In genomic region chr3:197490098-197490497, GRCh38 we compare ENCODE assay signal across 12 cellular contexts.
DNase-seq lines count a peak whose midpoint lies in the region; ATAC-seq and TF ChIP-seq lines count a peak whose summit lies in the region.
"Had no signal": no experiment of that assay in that cellular context is flagged by ENCODE, and none has a peak within 500 bp of the region (broad histone marks: within the 10 kb centered on the region; RNA-seq: fewer than 3 reads in every experiment).

No MANE protein-coding gene starts in this region.

- H3K27me3 ChIP-seq in SJSA1 (replicated peaks) (no peaks in the 10 kb centered on the region), fibroblast of lung (ENCODE audit: control insufficient read depth, insufficient read depth, low read length) (peaks cover 11% of the 10 kb centered on the region), osteoblast (ENCODE audit: insufficient read depth, low read length) (no peaks in the 10 kb centered on the region)

- no peak overlapping the region for H3K4me2 ChIP-seq in fibroblast of lung (ENCODE audit: extremely low read depth, insufficient read depth, low read length)
- H3K4me2 ChIP-seq in osteoblast (ENCODE audit: insufficient read depth, low read length) = peak overlapping the region; percentile 21

- peak overlapping the region; percentile 90 for H3K27ac ChIP-seq in SJSA1
- H3K27ac ChIP-seq in fibroblast of lung (ENCODE audit: insufficient read depth, low read length) = no peak overlapping the region
- peak overlapping the region; percentile 62 for H3K27ac ChIP-seq in osteoblast (ENCODE audit: low read depth, low read length)

- H3K9me3 ChIP-seq in SJSA1 (replicated peaks) (no peaks in the 10 kb centered on the region), fibroblast of lung (ENCODE audit: control insufficient read depth, insufficient read depth, low read depth, low read length) (no peaks in the 10 kb centered on the region), osteoblast (ENCODE audit: low read depth, low read length) (no peaks in the 10 kb centered on the region)

- H3K79me2 ChIP-seq in fibroblast of lung (ENCODE audit: control insufficient read depth, insufficient read depth, low read length) (no peaks in the 10 kb centered on the region), osteoblast (ENCODE audit: insufficient read depth, low read length) (no peaks in the 10 kb centered on the region)

- ATAC-seq in HG03135 (IDR thresholded peaks at IDR 0.05; ENCODE audit: unreplicated experiment) = no peak
- ATAC-seq: activated CD8-positive, alpha-beta memory T cell treated with anti-CD3 and anti-CD28 coated beads, Interleukin-2, amount 10 ng/mL, durations not matched to agents 7 days and 5 days had no signal

- DNase-seq in ELR (ENCODE audit: low read depth) (peak; percentile 96), SJSA1 (ENCODE audit: low read depth in 1 of 2, low spot score in 2 of 2) (peak; percentile 92), fibroblast of lung (ENCODE audit: low read depth in 2 of 2) (peak; percentile 11 to 89), osteoblast (ENCODE audit: insufficient read length, low spot score, missing footprints) (peak; percentile 84), NCI-H446 (lab: John Stamatoyannopoulos, UW) (no peak), DMS114 treated with DMSO at 0.1 percent for 48 hours (lab: John Stamatoyannopoulos, UW; ENCODE audit: unreplicated experiment) (no peak), NCI-H1048 (lab: John Stamatoyannopoulos, UW) (no peak)
- DNase-seq: activated CD8-positive, alpha-beta memory T cell treated with anti-CD3 and anti-CD28 coated beads, Interleukin-2, amount 10 ng/mL, durations not matched to agents 7 days and 5 days; DMS153; NCI-H748 treated with DMSO at 0.1 percent for 48 hours; stimulated activated CD4-positive, alpha-beta T cell treated with anti-CD3 and anti-CD28 coated beads, Interleukin-12 subunit alpha, Interleukin-12 subunit beta, amount 100 ng/mL, for 4 hours had no signal

- H3K4me1 ChIP-seq in SJSA1 (replicated peaks) (peaks cover 85% of the 10 kb centered on the region), fibroblast of lung (ENCODE audit: control insufficient read depth, extremely low read depth, insufficient read depth, low read length) (peaks cover 7% of the 10 kb centered on the region), osteoblast (ENCODE audit: insufficient read depth, low read length) (peaks cover 35% of the 10 kb centered on the region)

- TF ChIP-seq CTCF in fibroblast of lung (conservative IDR thresholded peaks at IDR 0.05 in 1 of 2, IDR thresholded peaks at IDR 0.05 in 1 of 2; ENCODE audit: low read depth in 1 of 2, low read length in 2 of 2) (no peak), osteoblast (IDR thresholded peaks at IDR 0.05; ENCODE audit: extremely low read depth, low read depth, low read length) (no peak)

- H3K36me3 ChIP-seq in SJSA1 = no peaks in the 10 kb centered on the region
- H3K36me3 ChIP-seq in fibroblast of lung (ENCODE audit: control insufficient read depth, insufficient read depth, low read length) = no peaks in the 10 kb centered on the region
- H3K36me3 ChIP-seq in osteoblast (ENCODE audit: insufficient read depth, low read length) = no peaks in the 10 kb centered on the region

- H4K20me1 ChIP-seq in fibroblast of lung (ENCODE audit: control insufficient read depth, extremely low read depth, insufficient read depth, low read length) (no peaks in the 10 kb centered on the region), osteoblast (ENCODE audit: insufficient read depth, low read length) (no peaks in the 10 kb centered on the region)

- no peak overlapping the region for H3K4me3 ChIP-seq in SJSA1
- H3K4me3 ChIP-seq in fibroblast of lung (replicated peaks in 1 of 4; ENCODE audit: control extremely low read depth in 1 of 4, insufficient read depth in 1 of 4, low read depth in 3 of 4, low read length in 4 of 4) = no peak overlapping the region
- no peak overlapping the region for H3K4me3 ChIP-seq in osteoblast (ENCODE audit: insufficient read depth, low read length)

- H2AFZ ChIP-seq in fibroblast of lung (ENCODE audit: low read length) (no peak overlapping the region), osteoblast (ENCODE audit: low read length) (peak overlapping the region; percentile 51)

- no peak overlapping the region for H3K9ac ChIP-seq in fibroblast of lung (ENCODE audit: insufficient read depth, low read length)

Comparison
In these comparisons a context has a peak if more than half of its experiments do, and no peak if none do; other contexts are left out.
1. DNase-seq: peak in ELR (single experiment), SJSA1 (2 of 2), fibroblast of lung (2 of 2) and osteoblast (single experiment); none in NCI-H446 (0 of 2), DMS114 treated with DMSO at 0.1 percent for 48 hours (single experiment) and NCI-H1048 (single experiment).